In the genomic region with DNA sequence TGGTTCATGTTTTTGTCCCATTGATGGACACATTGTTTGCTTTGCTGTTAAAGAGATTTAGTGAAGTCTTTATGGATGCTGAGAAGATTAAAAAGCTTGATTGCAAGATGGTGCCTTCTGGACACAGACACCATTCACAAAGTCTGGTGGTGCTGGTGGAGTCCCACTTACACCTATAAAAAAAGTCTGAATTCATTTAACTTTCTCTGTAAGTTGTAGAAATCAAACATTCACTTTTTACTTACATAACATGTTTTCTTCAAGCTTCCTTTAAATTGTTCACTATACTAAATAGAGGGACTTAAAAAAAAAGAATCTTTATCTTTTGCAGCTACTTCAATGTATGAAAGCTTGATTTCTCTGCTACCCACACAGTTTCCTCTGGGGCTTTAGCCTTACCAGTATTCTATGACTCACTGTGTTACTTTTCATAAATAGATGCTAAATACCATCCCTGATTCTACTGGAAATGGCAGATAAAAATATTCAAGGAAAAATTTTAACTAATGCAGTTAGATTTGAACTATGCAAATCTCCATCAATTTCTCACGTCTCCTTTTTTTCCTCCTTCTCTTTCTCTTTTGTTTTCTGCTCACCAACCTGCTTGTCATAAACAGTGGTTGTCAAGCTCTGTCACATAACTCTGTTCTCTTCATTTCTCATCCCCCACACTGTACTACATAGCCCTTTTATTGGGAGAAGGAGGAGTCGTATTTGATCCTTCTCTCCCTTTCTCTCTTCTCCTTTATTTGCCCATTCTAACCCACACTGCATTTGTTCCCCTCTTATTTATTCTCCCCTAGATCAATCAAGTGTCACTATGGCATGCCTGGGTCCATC, we compare ENCODE assay signal across 8 cellular contexts.
DNase-seq lines count a peak whose midpoint lies in the region; ATAC-seq and TF ChIP-seq lines count a peak whose summit lies in the region.

No MANE protein-coding gene starts in this region.

- no peak overlapping the region for H3K27ac ChIP-seq in ACC112 (ENCODE audit: low read depth, low read length)

- peaks cover 15% of the 10 kb centered on the region for H3K4me1 ChIP-seq in ACC112 (ENCODE audit: control insufficient read depth, insufficient read depth, low read length, unreplicated experiment)

- H3K27me3 Mint-ChIP-seq in IgD-negative memory B cell, result no peaks in the 10 kb centered on the region

- no peaks in the 10 kb centered on the region for H3K79me2 ChIP-seq in ACC112 (ENCODE audit: control insufficient read depth, insufficient read depth, low read length, unreplicated experiment)

- H3K27me3 ChIP-seq in ACC112 (ENCODE audit: insufficient read depth, low read length), result no peaks in the 10 kb centered on the region

- H3K4me3 ChIP-seq in ACC112 (ENCODE audit: low read depth, low read length), result no peak overlapping the region
- H3K4me3 ChIP-seq in epithelial cell of esophagus (ENCODE audit: low read length), result no peak overlapping the region

- TF ChIP-seq CTCF in epithelial cell of esophagus (IDR thresholded peaks at IDR 0.05; ENCODE audit: insufficient read depth, low read depth, low read length, missing control alignments), result no peak

- no peaks in the 10 kb centered on the region for H3K36me3 ChIP-seq in ACC112 (ENCODE audit: insufficient read depth, low read length)

- H2AFZ ChIP-seq in ACC112 (ENCODE audit: low read length, unreplicated experiment), result peak overlapping the region; percentile 39

- peak; percentile 44 for ATAC-seq in GM19372 (IDR thresholded peaks at IDR 0.05; ENCODE audit: low read depth, unreplicated experiment)

- no peaks in the 10 kb centered on the region for H3K36me3 Mint-ChIP-seq in IgD-negative memory B cell

- peak overlapping the region; percentile 89 to 95 (median 95) for H3K27ac Mint-ChIP-seq in IgD-negative memory B cell

- no peaks in the 10 kb centered on the region for H3K9me3 Mint-ChIP-seq in IgD-negative memory B cell

- H3K4me3 Mint-ChIP-seq in IgD-negative memory B cell, result peak overlapping the region; percentile 78 to 94 (median 82)

- H3K4me1 Mint-ChIP-seq in IgD-negative memory B cell, result peaks cover 43 to 56% (median 51%) of the 10 kb centered on the region in 3 donors

- peak; percentile 30 for DNase-seq in epithelial cell of esophagus (ENCODE audit: low read depth)
- DNase-seq in NCI-H2107 treated with DMSO at 0.1 percent for 48 hours (lab: John Stamatoyannopoulos, UW; ENCODE audit: unreplicated experiment), result no peak
- no peak for DNase-seq in NCI-H2107 (lab: John Stamatoyannopoulos, UW)
- no peak for DNase-seq in CD1c-positive myeloid dendritic cell (ENCODE audit: extremely low spot score)
- no peak for DNase-seq in NCI-H1105 treated with DMSO at 0.1 percent for 48 hours (lab: John Stamatoyannopoulos, UW)
